26 cellular contexts compared by ENCODE assay signal in the genomic region with DNA sequence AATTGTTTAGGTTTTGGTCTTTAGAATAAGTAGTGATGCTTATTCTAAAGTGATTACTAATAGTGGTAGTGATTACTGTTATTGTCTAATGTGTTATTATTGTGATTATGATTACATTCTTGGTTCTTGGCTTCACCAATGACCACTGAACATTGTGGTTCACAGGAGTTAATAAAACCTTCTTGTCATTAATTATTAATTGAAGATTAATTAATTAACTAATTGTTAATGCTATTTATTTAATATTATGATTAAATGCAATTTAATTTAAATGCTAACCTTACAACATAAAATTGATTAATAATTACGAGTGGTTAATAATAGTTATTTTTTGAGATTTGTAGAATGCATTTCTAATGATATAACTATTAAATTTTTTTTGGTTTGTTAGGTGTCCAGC.
DNase-seq lines count a peak whose midpoint lies in the region; ATAC-seq, FAIRE-seq and TF ChIP-seq lines count a peak whose summit lies in the region.
"Had no signal": no experiment of that assay in that cellular context is flagged by ENCODE, and none has a peak within 500 bp of the region (broad histone marks: within the 10 kb centered on the region; RNA-seq: fewer than 3 reads in every experiment).

No MANE protein-coding gene starts in this region.

- no peak overlapping the region for H3K27ac ChIP-seq in pancreas
- H3K27ac ChIP-seq: 22Rv1; A549; BLaER1 treated with 17β-estradiol and CSF1 and Interleukin-3, amounts not matched to agents 10 nM and 100 nM; GM23248 had no signal

- no peaks in the 10 kb centered on the region for H3K36me3 Mint-ChIP-seq in activated T-cell treated with anti-CD3 and anti-CD28 coated beads, Interleukin-2, amount 50 U/mL, for 24 hours (ENCODE audit: low read depth)
- no peaks in the 10 kb centered on the region for H3K36me3 Mint-ChIP-seq in activated CD4-positive, alpha-beta T cell treated with anti-CD3 and anti-CD28 coated beads, Interleukin-2, amount 10 ng/mL, durations not matched to agents 7 days and 5 days (ENCODE audit: low read depth)
- H3K36me3 Mint-ChIP-seq: CD14-positive monocyte had no signal

- H3K4me1 Mint-ChIP-seq in activated T-cell treated with anti-CD3 and anti-CD28 coated beads, Interleukin-2, amount 50 U/mL, for 24 hours (ENCODE audit: low read depth) = peaks cover 2% of the 10 kb centered on the region
- peaks cover 11% of the 10 kb centered on the region for H3K4me1 Mint-ChIP-seq in activated CD4-positive, alpha-beta T cell treated with anti-CD3 and anti-CD28 coated beads, Interleukin-2, amount 10 ng/mL, durations not matched to agents 7 days and 5 days
- H3K4me1 Mint-ChIP-seq: CD14-positive monocyte; CD8-positive, alpha-beta memory T cell had no signal

- intact Hi-C loops in pancreas (cut with DNase I) = no loop called here

- H3K27ac Mint-ChIP-seq in activated T-cell treated with anti-CD3 and anti-CD28 coated beads, Interleukin-2, amount 50 U/mL, for 24 hours = no peak overlapping the region
- no peak overlapping the region for H3K27ac Mint-ChIP-seq in activated CD4-positive, alpha-beta T cell treated with anti-CD3 and anti-CD28 coated beads, Interleukin-2, amount 10 ng/mL, durations not matched to agents 7 days and 5 days
- H3K27ac Mint-ChIP-seq: CD14-positive monocyte; CD4-positive, alpha-beta T cell; CD8-positive, alpha-beta memory T cell had no signal

- FAIRE-seq in A204.1 (lab: Jason Lieb, UNC) = peak; percentile 60
- FAIRE-seq in TTC549 (lab: Jason Lieb, UNC) = peak; percentile 40
- peak; percentile 43 for FAIRE-seq in colon (lab: Jason Lieb, UNC)
- FAIRE-seq in pancreas (lab: Jason Lieb, UNC) = peak; percentile 43
- FAIRE-seq: A549, D721Med, GM12892, GM19239, H1 had no signal

- H3K4me1 ChIP-seq in pancreas = no peaks in the 10 kb centered on the region
- H3K4me1 ChIP-seq: A549; BE2C; BLaER1 treated with 17β-estradiol and CSF1 and Interleukin-3, amounts not matched to agents 10 nM and 100 nM had no signal

- no peak overlapping the region for H3K4me3 ChIP-seq in pancreas
- H3K4me3 ChIP-seq: A549; BLaER1 treated with 17β-estradiol and CSF1 and Interleukin-3, amounts not matched to agents 10 nM and 100 nM; GM23248 had no signal

- in situ Hi-C loops in GM13976 (cut with MboI; ENCODE audit: low sequenced_read_pairs, unreplicated experiment) = no loop called here

- POLR2A ChIA-PET in activated CD4-positive, alpha-beta T cell treated with anti-CD3 and anti-CD28 coated beads, Interleukin-2, amount 10 ng/mL, durations not matched to agents 7 days and 5 days (lab: Charles Lee) = no interaction called here

- no peak for DNase-seq in pancreas
- no peak for DNase-seq in activated T-cell treated with anti-CD3 and anti-CD28 coated beads, Interleukin-2, amount 50 U/mL, for 24 hours
- no peak for DNase-seq in stimulated activated naive CD4-positive, alpha-beta T cell (lab: John Stamatoyannopoulos, UW)
- no peak for DNase-seq in GM13976 (ENCODE audit: low spot score)
- no peak for DNase-seq in activated CD4-positive, alpha-beta T cell treated with anti-CD3 and anti-CD28 coated beads, Interleukin-2, amount 10 ng/mL, durations not matched to agents 7 days and 5 days
- DNase-seq: ACHN; AML-193; BE2C; CD4-positive, alpha-beta T cell; CD8-positive, alpha-beta memory T cell; DMS53; DMS79 treated with DMSO at 0.1 percent for 48 hours; GM23248; H7; HCEC 1CT had no signal

- no peaks in the 10 kb centered on the region for H3K9me3 ChIP-seq in pancreas
- H3K9me3 ChIP-seq: A549; BE2C; BLaER1 treated with 17β-estradiol and CSF1 and Interleukin-3, amounts not matched to agents 10 nM and 100 nM had no signal

- no peaks in the 10 kb centered on the region for H3K36me3 ChIP-seq in pancreas
- H3K36me3 ChIP-seq: BE2C; BLaER1 treated with 17β-estradiol and CSF1 and Interleukin-3, amounts not matched to agents 10 nM and 100 nM had no signal

- H3K27me3 Mint-ChIP-seq in activated T-cell treated with anti-CD3 and anti-CD28 coated beads, Interleukin-2, amount 50 U/mL, for 24 hours = no peaks in the 10 kb centered on the region
- no peaks in the 10 kb centered on the region for H3K27me3 Mint-ChIP-seq in activated CD4-positive, alpha-beta T cell treated with anti-CD3 and anti-CD28 coated beads, Interleukin-2, amount 10 ng/mL, durations not matched to agents 7 days and 5 days
- H3K27me3 Mint-ChIP-seq: CD4-positive, alpha-beta T cell; CD8-positive, alpha-beta memory T cell had no signal

- TF ChIP-seq CTCF in pancreas (IDR thresholded peaks at IDR 0.05) (no peak), GM13976 (IDR thresholded peaks at IDR 0.05; ENCODE audit: borderline replicate concordance, control extremely low read depth, extremely low read depth, insufficient read depth, missing control alignments) (no peak)

- 59 to 73% methylated on average over 1 of the region's 1 CpG for WGBS in pancreas, 2 donors

- CTCF ChIA-PET in activated CD4-positive, alpha-beta T cell treated with anti-CD3 and anti-CD28 coated beads, Interleukin-2, amount 10 ng/mL, durations not matched to agents 7 days and 5 days (lab: Charles Lee) = no interaction called here

- peaks cover 10% of the 10 kb centered on the region for H3K9me3 Mint-ChIP-seq in activated T-cell treated with anti-CD3 and anti-CD28 coated beads, Interleukin-2, amount 50 U/mL, for 24 hours
- H3K9me3 Mint-ChIP-seq in activated CD4-positive, alpha-beta T cell treated with anti-CD3 and anti-CD28 coated beads, Interleukin-2, amount 10 ng/mL, durations not matched to agents 7 days and 5 days = peaks cover 3% of the 10 kb centered on the region

- H3K4me3 Mint-ChIP-seq in activated T-cell treated with anti-CD3 and anti-CD28 coated beads, Interleukin-2, amount 50 U/mL, for 24 hours = no peak overlapping the region
- H3K4me3 Mint-ChIP-seq in activated CD4-positive, alpha-beta T cell treated with anti-CD3 and anti-CD28 coated beads, Interleukin-2, amount 10 ng/mL, durations not matched to agents 7 days and 5 days = no peak overlapping the region
- H3K4me3 Mint-ChIP-seq: CD14-positive monocyte; CD4-positive, alpha-beta T cell; CD8-positive, alpha-beta memory T cell had no signal

- no peaks in the 10 kb centered on the region for H3K27me3 ChIP-seq in pancreas
- H3K27me3 ChIP-seq: BE2C; BLaER1 treated with 17β-estradiol and CSF1 and Interleukin-3, amounts not matched to agents 10 nM and 100 nM had no signal

- ATAC-seq in pancreas = no peak
- ATAC-seq: A549 had no signal
